Comparison of ENCODE assay signal across 9 cellular contexts in genomic region chr21:26124421-26124833, GRCh38. TPM values are rescaled to one million over a fixed set of nuclear protein-coding genes. Genes with fewer than 3 reads are reported as not detected.
DNase-seq lines count a peak whose midpoint lies in the region; ATAC-seq and TF ChIP-seq lines count a peak whose summit lies in the region.
"Had no signal": no experiment of that assay in that cellular context is flagged by ENCODE, and none has a peak within 500 bp of the region (broad histone marks: within the 10 kb centered on the region; RNA-seq: fewer than 3 reads in every experiment).

No MANE protein-coding gene starts in this region.

- CTCF ChIA-PET in A673 (lab: Charles Lee), result no interaction called here
- CTCF ChIA-PET in activated CD8-positive, alpha-beta T cell treated with anti-CD3 and anti-CD28 coated beads, Interleukin-2, amount 10 ng/mL, durations not matched to agents 7 days and 5 days (lab: Charles Lee), result no interaction called here

- H3K4me3 ChIP-seq in A673 (ENCODE audit: low read depth, low read length, poor library complexity, severe bottlenecking), result no peak overlapping the region
- H3K4me3 ChIP-seq: lung had no signal

- BruUV-seq in A673 (replicated peaks; lab: Mats Ljungman, UMichigan), result no TSS peak

- H3K4me3 Mint-ChIP-seq in endothelial cell (ENCODE audit: unreplicated experiment) (peak overlapping the region; percentile 52), mesothelial cell of epicardium (peak overlapping the region; percentile 22)
- H3K4me3 Mint-ChIP-seq in activated CD8-positive, alpha-beta T cell treated with anti-CD3 and anti-CD28 coated beads, Interleukin-2, amount 10 ng/mL, durations not matched to agents 7 days and 5 days, result no peak overlapping the region

- peaks cover 2% of the 10 kb centered on the region for H3K27me3 Mint-ChIP-seq in endothelial cell (ENCODE audit: unreplicated experiment)
- no peaks in the 10 kb centered on the region for H3K27me3 Mint-ChIP-seq in mesothelial cell of epicardium (ENCODE audit: low read depth)
- no peaks in the 10 kb centered on the region for H3K27me3 Mint-ChIP-seq in activated CD8-positive, alpha-beta T cell treated with anti-CD3 and anti-CD28 coated beads, Interleukin-2, amount 10 ng/mL, durations not matched to agents 7 days and 5 days (ENCODE audit: low read depth)

- H3K27ac Mint-ChIP-seq in endothelial cell (ENCODE audit: unreplicated experiment) (peak overlapping the region; percentile 33), mesothelial cell of epicardium (peak overlapping the region; percentile 73)
- no peak overlapping the region for H3K27ac Mint-ChIP-seq in activated CD8-positive, alpha-beta T cell treated with anti-CD3 and anti-CD28 coated beads, Interleukin-2, amount 10 ng/mL, durations not matched to agents 7 days and 5 days

- H3K4me1 Mint-ChIP-seq in endothelial cell (ENCODE audit: unreplicated experiment) (peaks cover 51% of the 10 kb centered on the region), mesothelial cell of epicardium (peaks cover 68% of the 10 kb centered on the region)
- H3K4me1 Mint-ChIP-seq in activated CD8-positive, alpha-beta T cell treated with anti-CD3 and anti-CD28 coated beads, Interleukin-2, amount 10 ng/mL, durations not matched to agents 7 days and 5 days (ENCODE audit: low read depth), result no peaks in the 10 kb centered on the region

- in situ Hi-C loops in ACHN (cut with HindIII; ENCODE audit: low pct_ligation_motif_present, low pct_unique_long_range_greater_than_20kb, low sequenced_read_pairs), result no loop called here

- H3K9me3 Mint-ChIP-seq in endothelial cell (ENCODE audit: unreplicated experiment) (no peaks in the 10 kb centered on the region), mesothelial cell of epicardium (no peaks in the 10 kb centered on the region)
- H3K9me3 Mint-ChIP-seq in activated CD8-positive, alpha-beta T cell treated with anti-CD3 and anti-CD28 coated beads, Interleukin-2, amount 10 ng/mL, durations not matched to agents 7 days and 5 days (ENCODE audit: insufficient read depth), result no peaks in the 10 kb centered on the region

- H3K27ac ChIP-seq in A673 (ENCODE audit: low read depth, low read length, poor library complexity, severe bottlenecking), result peak overlapping the region; percentile 48

- no peak for TF ChIP-seq CTCF in A673 (conservative IDR thresholded peaks at IDR 0.05; ENCODE audit: low read depth, low read length)
- no peak for TF ChIP-seq CTCF in endothelial cell (IDR thresholded peaks at IDR 0.05; ENCODE audit: unreplicated experiment)
- no peak for TF ChIP-seq CTCF in mesothelial cell of epicardium (IDR thresholded peaks at IDR 0.05; ENCODE audit: unreplicated experiment)

- DNase-seq in A673 (ENCODE audit: low spot score) (peak; percentile 46), NCI-H748 (lab: John Stamatoyannopoulos, UW; ENCODE audit: unreplicated experiment) (peak; percentile 53), endothelial cell (ENCODE audit: low spot score) (no peak), mesothelial cell of epicardium (ENCODE audit: low spot score in 2 of 2, unreplicated experiment in 2 of 2) (no peak), ACHN (no peak), AG08396 (ENCODE audit: low spot score) (no peak)
- DNase-seq in activated CD8-positive, alpha-beta T cell treated with anti-CD3 and anti-CD28 coated beads, Interleukin-2, amount 10 ng/mL, durations not matched to agents 7 days and 5 days, result no peak

- peaks cover 14% of the 10 kb centered on the region for H3K36me3 Mint-ChIP-seq in endothelial cell (ENCODE audit: low read depth, unreplicated experiment)
- H3K36me3 Mint-ChIP-seq in mesothelial cell of epicardium, result peaks cover 3% of the 10 kb centered on the region
- no peaks in the 10 kb centered on the region for H3K36me3 Mint-ChIP-seq in activated CD8-positive, alpha-beta T cell treated with anti-CD3 and anti-CD28 coated beads, Interleukin-2, amount 10 ng/mL, durations not matched to agents 7 days and 5 days (ENCODE audit: low read depth)

- ATAC-seq in HG03432 (IDR thresholded peaks at IDR 0.05; ENCODE audit: unreplicated experiment), result no peak
- ATAC-seq in activated CD8-positive, alpha-beta T cell treated with anti-CD3 and anti-CD28 coated beads, Interleukin-2, amount 10 ng/mL, durations not matched to agents 7 days and 5 days, result no peak

- no peaks in the 10 kb centered on the region for H3K36me3 ChIP-seq in A673 (ENCODE audit: insufficient read depth, low read length, poor library complexity, severe bottlenecking)

- no peaks in the 10 kb centered on the region for H3K27me3 ChIP-seq in A673 (replicated peaks; ENCODE audit: insufficient read depth, low read depth, low read length, poor library complexity)

- intact Hi-C loops in A673 (cut with micrococcal nuclease; ENCODE audit: unreplicated experiment), result no loop called here

- POLR2A ChIA-PET in A673 (lab: Charles Lee; ENCODE audit: low non-redundant PET), result no interaction called here
- POLR2A ChIA-PET in activated CD8-positive, alpha-beta T cell treated with anti-CD3 and anti-CD28 coated beads, Interleukin-2, amount 10 ng/mL, durations not matched to agents 7 days and 5 days (lab: Charles Lee), result no interaction called here

- H3K9me3 ChIP-seq in A673 (ENCODE audit: low read depth, low read length, poor library complexity, severe bottlenecking), result no peaks in the 10 kb centered on the region

- H3K4me1 ChIP-seq in A673 (ENCODE audit: insufficient read depth, low read length, poor library complexity, severe bottlenecking), result peaks cover 72% of the 10 kb centered on the region

RNA-seq across cellular contexts. Expression of gene APP, which starts 46.1 kb away (rescaled TPM):
- total RNA-seq in A673 (2021) (531 and 539 TPM in 2 replicates), endothelial cell (ENCODE audit: unreplicated experiment) (1,137 TPM), mesothelial cell of epicardium (489 to 500 TPM (median 495 TPM) in 3 replicates)
- total RNA-seq in activated CD8-positive, alpha-beta T cell treated with anti-CD3 and anti-CD28 coated beads, Interleukin-2, amount 10 ng/mL, durations not matched to agents 7 days and 5 days, result 10 to 100 TPM; 14.5 to 14.9 TPM

Comparison
In these comparisons a context has a peak if more than half of its experiments do, and no peak if none do; other contexts are left out.
1. DNase-seq: peak in A673 (single experiment) and NCI-H748 (single experiment); none in endothelial cell (single experiment), mesothelial cell of epicardium (0 of 2), ACHN (single experiment), activated CD8-positive, alpha-beta T cell treated with anti-CD3 and anti-CD28 coated beads, Interleukin-2, amount 10 ng/mL, durations not matched to agents 7 days and 5 days (single experiment) and AG08396 (single experiment).
2. RNA of gene APP, which starts 46.1 kb away (total RNA-seq): 1,137 TPM in endothelial cell (single experiment), 531 to 539 TPM in A673 and 489 to 500 TPM in mesothelial cell of epicardium; 14.5 to 14.9 TPM in activated CD8-positive, alpha-beta T cell treated with anti-CD3 and anti-CD28 coated beads, Interleukin-2, amount 10 ng/mL, durations not matched to agents 7 days and 5 days; every median in the first group is over 10 times any median in the second.